In the genomic region with DNA sequence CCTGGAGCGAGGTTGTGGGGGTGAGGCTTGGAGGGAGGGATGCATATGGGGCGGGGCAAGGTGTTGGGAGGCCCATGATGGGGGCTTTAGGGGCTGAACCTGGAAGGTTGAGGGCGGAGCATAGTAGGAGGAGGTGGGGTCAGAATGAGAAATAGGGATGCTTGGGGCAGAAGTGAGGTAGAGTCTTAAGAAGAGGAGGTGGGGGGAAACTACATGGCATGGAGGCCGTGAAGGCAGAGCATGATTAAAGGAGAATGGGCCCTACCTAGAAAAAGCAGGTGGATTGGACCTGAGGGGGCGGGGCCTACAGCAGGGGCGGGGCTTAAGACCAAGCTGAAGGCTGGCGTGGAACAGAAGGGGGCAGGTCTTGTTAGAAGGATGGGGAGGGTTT, we compare ENCODE assay signal across 8 cellular contexts. TPM values are rescaled to one million over a fixed set of nuclear protein-coding genes. Genes with fewer than 3 reads are reported as not detected.
A peak's percentile ranks its signal among the peaks of the same experiment; 100 is the strongest.
DNase-seq lines count a peak whose midpoint lies in the region; ATAC-seq, FAIRE-seq and TF ChIP-seq lines count a peak whose summit lies in the region.

No MANE protein-coding gene starts in this region.

- H3K36me3 Mint-ChIP-seq in activated CD8-positive, alpha-beta memory T cell treated with anti-CD3 and anti-CD28 coated beads, Interleukin-2, amount 10 ng/mL, durations not matched to agents 7 days and 5 days: peaks cover 29% of the 10 kb centered on the region
- H3K36me3 Mint-ChIP-seq in activated naive CD4-positive, alpha-beta T cell treated with anti-CD3 and anti-CD28 coated beads, Interleukin-2, amount 50 U/mL, for 24 hours: peaks cover 12% of the 10 kb centered on the region
- peaks cover 35% of the 10 kb centered on the region for H3K36me3 Mint-ChIP-seq in stimulated activated naive CD8-positive, alpha-beta T cell treated with anti-CD3 and anti-CD28 coated beads, Interleukin-15, Interleukin-2, amounts not matched to agents 100 ng/mL and 50 ng/mL, for 24 hours (ENCODE audit: low read depth)

- ATAC-seq in activated CD8-positive, alpha-beta memory T cell treated with anti-CD3 and anti-CD28 coated beads, Interleukin-2, amount 10 ng/mL, durations not matched to agents 7 days and 5 days: peak; percentile 40
- no peak for ATAC-seq in GM18519 (IDR thresholded peaks at IDR 0.05; ENCODE audit: low FRiP score, unreplicated experiment)

- H3K9ac ChIP-seq in OCI-LY3 (ENCODE audit: low read length): no peak overlapping the region

- peak overlapping the region; percentile 83 for H3K4me3 ChIP-seq in OCI-LY3 (ENCODE audit: low read length)

- no peaks in the 10 kb centered on the region for H3K27me3 Mint-ChIP-seq in activated CD8-positive, alpha-beta memory T cell treated with anti-CD3 and anti-CD28 coated beads, Interleukin-2, amount 10 ng/mL, durations not matched to agents 7 days and 5 days
- H3K27me3 Mint-ChIP-seq in activated naive CD4-positive, alpha-beta T cell treated with anti-CD3 and anti-CD28 coated beads, Interleukin-2, amount 50 U/mL, for 24 hours: no peaks in the 10 kb centered on the region
- no peaks in the 10 kb centered on the region for H3K27me3 Mint-ChIP-seq in stimulated activated naive CD8-positive, alpha-beta T cell treated with anti-CD3 and anti-CD28 coated beads, Interleukin-15, Interleukin-2, amounts not matched to agents 100 ng/mL and 50 ng/mL, for 24 hours

- peaks cover 20% of the 10 kb centered on the region for H3K4me1 Mint-ChIP-seq in activated CD8-positive, alpha-beta memory T cell treated with anti-CD3 and anti-CD28 coated beads, Interleukin-2, amount 10 ng/mL, durations not matched to agents 7 days and 5 days
- H3K4me1 Mint-ChIP-seq in activated naive CD4-positive, alpha-beta T cell treated with anti-CD3 and anti-CD28 coated beads, Interleukin-2, amount 50 U/mL, for 24 hours: peaks cover 19% of the 10 kb centered on the region
- peaks cover 23% of the 10 kb centered on the region for H3K4me1 Mint-ChIP-seq in stimulated activated naive CD8-positive, alpha-beta T cell treated with anti-CD3 and anti-CD28 coated beads, Interleukin-15, Interleukin-2, amounts not matched to agents 100 ng/mL and 50 ng/mL, for 24 hours (ENCODE audit: low read depth)

- H3K79me2 ChIP-seq in OCI-LY3 (ENCODE audit: low read length): no peaks in the 10 kb centered on the region

- no peak overlapping the region for H2AFZ ChIP-seq in OCI-LY3 (ENCODE audit: low read depth, low read length)

- peaks cover 29% of the 10 kb centered on the region for H3K36me3 ChIP-seq in OCI-LY3 (replicated peaks; ENCODE audit: low read depth, low read length)

- H3K9me3 Mint-ChIP-seq in activated CD8-positive, alpha-beta memory T cell treated with anti-CD3 and anti-CD28 coated beads, Interleukin-2, amount 10 ng/mL, durations not matched to agents 7 days and 5 days (ENCODE audit: low read depth): no peaks in the 10 kb centered on the region
- H3K9me3 Mint-ChIP-seq in activated naive CD4-positive, alpha-beta T cell treated with anti-CD3 and anti-CD28 coated beads, Interleukin-2, amount 50 U/mL, for 24 hours: no peaks in the 10 kb centered on the region
- no peaks in the 10 kb centered on the region for H3K9me3 Mint-ChIP-seq in stimulated activated naive CD8-positive, alpha-beta T cell treated with anti-CD3 and anti-CD28 coated beads, Interleukin-15, Interleukin-2, amounts not matched to agents 100 ng/mL and 50 ng/mL, for 24 hours

- no peaks in the 10 kb centered on the region for H3K27me3 ChIP-seq in OCI-LY3 (ENCODE audit: low read depth, low read length)

- peak overlapping the region; percentile 95 for H3K4me3 Mint-ChIP-seq in activated CD8-positive, alpha-beta memory T cell treated with anti-CD3 and anti-CD28 coated beads, Interleukin-2, amount 10 ng/mL, durations not matched to agents 7 days and 5 days
- H3K4me3 Mint-ChIP-seq in activated naive CD4-positive, alpha-beta T cell treated with anti-CD3 and anti-CD28 coated beads, Interleukin-2, amount 50 U/mL, for 24 hours: peak overlapping the region; percentile 76
- peak overlapping the region; percentile 90 for H3K4me3 Mint-ChIP-seq in stimulated activated naive CD8-positive, alpha-beta T cell treated with anti-CD3 and anti-CD28 coated beads, Interleukin-15, Interleukin-2, amounts not matched to agents 100 ng/mL and 50 ng/mL, for 24 hours

- no peak overlapping the region for H3K27ac ChIP-seq in OCI-LY3 (ENCODE audit: low read length)

- no peak for TF ChIP-seq CTCF in OCI-LY3 (IDR thresholded peaks at IDR 0.05; ENCODE audit: low read depth, low read length)

- H4K20me1 ChIP-seq in OCI-LY3 (ENCODE audit: insufficient read depth, low read length): 0 out of 2 replicates have a peak, but pooled peaks cover 4% of the 10 kb centered on the region

- H3K4me2 ChIP-seq in OCI-LY3 (ENCODE audit: low read length): peak overlapping the region; percentile 48

- peak overlapping the region; percentile 99 for H3K27ac Mint-ChIP-seq in activated CD8-positive, alpha-beta memory T cell treated with anti-CD3 and anti-CD28 coated beads, Interleukin-2, amount 10 ng/mL, durations not matched to agents 7 days and 5 days
- peak overlapping the region; percentile 23 for H3K27ac Mint-ChIP-seq in activated naive CD4-positive, alpha-beta T cell treated with anti-CD3 and anti-CD28 coated beads, Interleukin-2, amount 50 U/mL, for 24 hours
- peak overlapping the region; percentile 65 for H3K27ac Mint-ChIP-seq in stimulated activated naive CD8-positive, alpha-beta T cell treated with anti-CD3 and anti-CD28 coated beads, Interleukin-15, Interleukin-2, amounts not matched to agents 100 ng/mL and 50 ng/mL, for 24 hours

- peaks cover 3% of the 10 kb centered on the region; the same call in 1 of the 2 replicates for H3K4me1 ChIP-seq in OCI-LY3 (ENCODE audit: low read length)

- CTCF ChIA-PET in activated CD8-positive, alpha-beta memory T cell treated with anti-CD3 and anti-CD28 coated beads, Interleukin-2, amount 10 ng/mL, durations not matched to agents 7 days and 5 days (lab: Charles Lee): interaction anchor here (1.0 to 1.5 kb wide), 2 partner anchors 8 to 43 kb away, joined by 3 to 4 read pairs; no protein-coding TSS in a partner anchor

- H3K9me3 ChIP-seq in OCI-LY3 (ENCODE audit: insufficient read depth, low read length): no peaks in the 10 kb centered on the region

- DNase-seq in activated CD8-positive, alpha-beta memory T cell treated with anti-CD3 and anti-CD28 coated beads, Interleukin-2, amount 10 ng/mL, durations not matched to agents 7 days and 5 days: peak; percentile 68
- DNase-seq in activated CD8-positive, alpha-beta memory T cell treated with anti-CD3 and anti-CD28 coated beads, Interleukin-2, amount 50 U/mL, for 48 hours: no peak
- DNase-seq in iPS-NIHi11 (ENCODE audit: low spot score) (peak; percentile 67), frontal cortex (ENCODE audit: low spot score in 2 of 2) (no peak)

- no peak for FAIRE-seq in frontal cortex (lab: Jason Lieb, UNC)

RNA-seq across cellular contexts. Expression of gene NR1H2, which starts 0.8 kb away (rescaled TPM):
- total RNA-seq in activated CD8-positive, alpha-beta memory T cell treated with anti-CD3 and anti-CD28 coated beads, Interleukin-2, amount 10 ng/mL, durations not matched to agents 7 days and 5 days: 10 to 100 TPM; 62.2 to 69.8 TPM
- total RNA-seq in frontal cortex: 15.1 TPM

RNA-seq across cellular contexts. Expression of gene POLD1, which starts 7.1 kb away (rescaled TPM):
- total RNA-seq in activated CD8-positive, alpha-beta memory T cell treated with anti-CD3 and anti-CD28 coated beads, Interleukin-2, amount 10 ng/mL, durations not matched to agents 7 days and 5 days: 100 to 1,000 TPM; 158 to 215 TPM
- total RNA-seq in frontal cortex: 12.6 TPM

RNA-seq across cellular contexts. Expression of gene NAPSA, which starts 11.6 kb away (rescaled TPM):
- 1 to 10 TPM; 5.3 to 8.8 TPM for total RNA-seq in activated CD8-positive, alpha-beta memory T cell treated with anti-CD3 and anti-CD28 coated beads, Interleukin-2, amount 10 ng/mL, durations not matched to agents 7 days and 5 days
- total RNA-seq in frontal cortex: not detected

RNA-seq across cellular contexts. Expression of gene SPIB, which starts 41.7 kb away (rescaled TPM):
- under 1 TPM; 0.23 to 0.66 TPM for total RNA-seq in activated CD8-positive, alpha-beta memory T cell treated with anti-CD3 and anti-CD28 coated beads, Interleukin-2, amount 10 ng/mL, durations not matched to agents 7 days and 5 days
- total RNA-seq in frontal cortex: under 0.01 TPM

RNA-seq across cellular contexts. Expression of gene KCNC3, which starts 47.9 kb away (rescaled TPM):
- total RNA-seq in activated CD8-positive, alpha-beta memory T cell treated with anti-CD3 and anti-CD28 coated beads, Interleukin-2, amount 10 ng/mL, durations not matched to agents 7 days and 5 days: 1 to 10 TPM; 1.3 to 2.3 TPM
- total RNA-seq in frontal cortex: 1.2 TPM

Comparison
In these comparisons a context has a peak if more than half of its experiments do, and no peak if none do; other contexts are left out.
1. DNase-seq: peak in activated CD8-positive, alpha-beta memory T cell treated with anti-CD3 and anti-CD28 coated beads, Interleukin-2, amount 10 ng/mL, durations not matched to agents 7 days and 5 days (single experiment) and iPS-NIHi11 (single experiment); none in activated CD8-positive, alpha-beta memory T cell treated with anti-CD3 and anti-CD28 coated beads, Interleukin-2, amount 50 U/mL, for 48 hours (single experiment) and frontal cortex (0 of 2).
2. H3K27ac Mint-ChIP-seq: peak in every context shown above with its lines; median percentile 99 in activated CD8-positive, alpha-beta memory T cell treated with anti-CD3 and anti-CD28 coated beads, Interleukin-2, amount 10 ng/mL, durations not matched to agents 7 days and 5 days; 65 in stimulated activated naive CD8-positive, alpha-beta T cell treated with anti-CD3 and anti-CD28 coated beads, Interleukin-15, Interleukin-2, amounts not matched to agents 100 ng/mL and 50 ng/mL, for 24 hours; 23 in activated naive CD4-positive, alpha-beta T cell treated with anti-CD3 and anti-CD28 coated beads, Interleukin-2, amount 50 U/mL, for 24 hours.
3. RNA of gene POLD1, which starts 7.1 kb away (total RNA-seq): 158 to 215 TPM in activated CD8-positive, alpha-beta memory T cell treated with anti-CD3 and anti-CD28 coated beads, Interleukin-2, amount 10 ng/mL, durations not matched to agents 7 days and 5 days; 12.6 TPM in frontal cortex (single experiment); every median in the first group is over 10 times any median in the second.
4. Peak in every context shown above with its lines, with median percentiles within 50 percentile points of each other: H3K4me3 Mint-ChIP-seq.